ENCODE assay signal across 8 cellular contexts in the genomic region with DNA sequence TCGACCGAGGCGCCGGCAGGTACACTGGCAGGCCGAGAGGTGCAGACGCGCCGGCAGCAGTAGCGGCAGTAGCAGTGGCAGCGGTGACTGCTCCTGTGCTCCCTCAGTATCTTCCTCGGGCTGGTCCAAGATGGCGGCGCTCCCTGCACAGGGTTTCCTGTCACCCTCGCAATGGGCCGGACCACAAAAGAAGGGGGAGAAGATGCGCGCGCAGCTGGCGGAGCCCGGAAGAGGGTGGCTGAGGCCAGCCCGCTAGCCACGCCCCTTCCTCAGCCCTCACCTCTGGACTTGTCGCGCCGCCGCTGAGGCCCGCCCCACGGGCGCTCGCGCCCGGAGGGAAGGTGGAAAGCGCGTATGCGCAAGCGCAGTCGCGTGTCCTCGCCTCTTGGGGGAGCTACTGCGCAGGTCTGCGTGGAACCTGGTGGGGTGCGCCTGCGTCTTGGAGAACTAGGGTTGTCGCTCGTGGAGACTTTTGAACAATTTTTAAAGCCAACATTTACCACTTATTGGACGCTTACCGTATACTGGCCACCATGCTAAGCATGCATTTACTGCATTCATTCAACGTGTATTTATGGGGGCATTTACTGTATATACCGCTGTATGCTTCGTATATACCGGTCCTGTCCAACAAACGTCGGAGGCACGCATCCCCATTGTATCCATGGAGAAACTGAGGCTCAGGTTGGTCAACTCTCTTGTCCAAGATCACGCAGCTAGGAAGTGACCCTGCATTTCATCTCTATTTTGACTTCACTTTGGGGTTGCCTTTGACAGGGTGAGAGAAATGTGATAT. TPM values are rescaled to one million over a fixed set of nuclear protein-coding genes. Genes with fewer than 3 reads are reported as not detected.
DNase-seq lines count a peak whose midpoint lies in the region; ATAC-seq, FAIRE-seq and TF ChIP-seq lines count a peak whose summit lies in the region.

TSS of gene RAB14 (minus strand) at position 132 of the 796 bp plus-strand sequence. CDS start 8,457 bp downstream, outside the sequence.

- FAIRE-seq in kidney (lab: Jason Lieb, UNC), result peak; percentile 76

- intact Hi-C loops in kidney (cut with DNase I), result no loop called here

- H3K9ac ChIP-seq in kidney (ENCODE audit: low read length in 2 of 2), result peak within 1 kb of the TSS; percentile 86 to 89

- no peaks in the 10 kb centered on the region for H3K9me3 ChIP-seq in BE2C
- H3K9me3 ChIP-seq in kidney (ENCODE audit: control insufficient read depth in 1 of 2, low read length in 2 of 2), result no peaks in the 10 kb centered on the region

- peak; percentile 100 for DNase-seq in BE2C
- DNase-seq in NCI-H510A (lab: John Stamatoyannopoulos, UW), result peak; percentile 97
- DNase-seq in activated CD4-positive, alpha-beta T cell treated with anti-CD3 and anti-CD28 coated beads for 1 hour, result peak; percentile 100
- DNase-seq in cerebellum (ENCODE audit: low spot score), result peak; percentile 98
- peak; percentile 100 for DNase-seq in kidney
- peak; percentile 100 for DNase-seq in stimulated activated CD4-positive, alpha-beta T cell treated with anti-CD3 and anti-CD28 coated beads, Interleukin-15, amount 100 ng/mL, for 24 hours

- H3K4me3 ChIP-seq in BE2C (ENCODE audit: low read depth, low read length), result peak within 1 kb of the TSS; percentile 86
- peak within 1 kb of the TSS; percentile 82 to 87 for H3K4me3 ChIP-seq in kidney (ENCODE audit: low read length in 2 of 2)

- peak; percentile 82 for TF ChIP-seq POLR2A in GM19193 (IDR thresholded peaks at IDR 0.05; ENCODE audit: extremely low read depth, insufficient read depth, insufficient read length)

- peak; percentile 84 for ATAC-seq in HG03439 (IDR thresholded peaks at IDR 0.05; ENCODE audit: unreplicated experiment)

- no peaks in the 10 kb centered on the region for H3K27me3 ChIP-seq in BE2C

- peak; percentile 60 for TF ChIP-seq CTCF in BE2C (IDR thresholded peaks at IDR 0.05; ENCODE audit: low read depth, low read length)
- peak; percentile 53 for TF ChIP-seq CTCF in kidney (IDR thresholded peaks at IDR 0.05; ENCODE audit: borderline replicate concordance, extremely low read depth, insufficient read depth)

- H3K36me3 ChIP-seq in BE2C (peaks cover 5% of the 10 kb centered on the region; the same call in 1 of the 2 replicates), kidney (ENCODE audit: control insufficient read depth in 1 of 2, insufficient read depth in 2 of 2, low read length in 2 of 2) (no peaks in the 10 kb centered on the region)

- H3K27ac ChIP-seq in kidney (ENCODE audit: low read depth in 2 of 2, low read length in 2 of 2), result peak within 1 kb of the TSS; percentile 93 to 97

- H3K4me1 ChIP-seq in BE2C (no peaks in the 10 kb centered on the region; the same call in 1 of the 2 replicates), kidney (ENCODE audit: control insufficient read depth in 1 of 2, insufficient read depth in 1 of 2, low read depth in 1 of 2, low read length in 2 of 2) (peaks cover 18 to 33% of the 10 kb centered on the region in 2 donors)

RNA-seq across cellular contexts. Expression of gene RAB14, which starts in this region (rescaled TPM):
- 56.2 TPM for polyA plus RNA-seq in BE2C (2012; ENCODE audit: insufficient read depth, insufficient read length, low read depth)
- total RNA-seq in cerebellum, result 48.6 TPM
- total RNA-seq in kidney, result 78.6 TPM
- 48.0 TPM for polyA plus RNA-seq in kidney (ENCODE audit: insufficient read depth, low read depth, low replicate concordance)

Comparison
In these comparisons a context has a peak if more than half of its experiments do, and no peak if none do; other contexts are left out.
1. Peak in every context shown above with its lines: DNase-seq, ATAC-seq, H3K4me3 ChIP-seq and H3K27ac ChIP-seq.